ENCODE assay signal across 1 cellular context in genomic region chr17:81494984-81495383, GRCh38.
TF ChIP-seq lines count a peak whose summit lies in the region.

No MANE protein-coding gene starts in this region.

TF ChIP-seq in SK-N-SH, 30 proteins besides CTCF, POLR2A, EP300 and RAD21:
- TF ChIP-seq RFX5 (IDR thresholded peaks at IDR 0.05; ENCODE audit: low read length) (no peak), EZH2phosphoT487 (IDR thresholded peaks at IDR 0.05; ENCODE audit: borderline replicate concordance, low read depth) (no peak), MEF2A (IDR thresholded peaks at IDR 0.05; ENCODE audit: borderline replicate concordance, low read depth) (no peak), YY1 (IDR thresholded peaks at IDR 0.05; ENCODE audit: low read depth) (no peak), FOXM1 (IDR thresholded peaks at IDR 0.05; ENCODE audit: low read depth) (no peak), SIN3A (IDR thresholded peaks at IDR 0.05; ENCODE audit: borderline replicate concordance, low read depth, low read length) (no peak), RCOR1 (IDR thresholded peaks at IDR 0.05; ENCODE audit: low read length) (no peak), REST (IDR thresholded peaks at IDR 0.05; ENCODE audit: low read depth, low read length) (no peak), NRF1 (IDR thresholded peaks at IDR 0.05; ENCODE audit: low read depth, low read length) (no peak), GABPA (IDR thresholded peaks at IDR 0.05; ENCODE audit: low read depth) (no peak), NFIC (IDR thresholded peaks at IDR 0.05; ENCODE audit: borderline replicate concordance) (no peak), PBX3 (IDR thresholded peaks at IDR 0.05) (no peak), IRF3 (IDR thresholded peaks at IDR 0.05; ENCODE audit: low read depth, low read length) (no peak), MAX (IDR thresholded peaks at IDR 0.05; ENCODE audit: low read depth) (no peak), POLR2AphosphoS5 (IDR thresholded peaks at IDR 0.05; ENCODE audit: low read depth, low read length) (no peak), RXRA (IDR thresholded peaks at IDR 0.05; ENCODE audit: borderline replicate concordance, low read depth) (no peak), MXI1 (IDR thresholded peaks at IDR 0.05; ENCODE audit: low read depth, low read length) (peak; percentile 85; the same call in 1 of the 2 replicates), ZBTB33 (IDR thresholded peaks at IDR 0.05; ENCODE audit: borderline replicate concordance, low read depth) (no peak), FOXJ3 (CRISPR knock-in tag; IDR thresholded peaks at IDR 0.05) (0 out of 2 replicates have a peak, but pooled peaks have one; percentile 31), USF2 (IDR thresholded peaks at IDR 0.05; ENCODE audit: borderline replicate concordance, low read depth, low read length) (no peak; the same call in 1 of the 2 replicates), ELF1 (IDR thresholded peaks at IDR 0.05) (no peak), SMC3 (IDR thresholded peaks at IDR 0.05; ENCODE audit: low read depth, low read length) (no peak; the same call in 1 of the 2 replicates), CHD2 (IDR thresholded peaks at IDR 0.05; ENCODE audit: low read length, partially characterized antibody) (no peak), USF1 (IDR thresholded peaks at IDR 0.05; ENCODE audit: borderline replicate concordance, low read depth) (peak; percentile 92), FOSL2 (IDR thresholded peaks at IDR 0.05; ENCODE audit: borderline replicate concordance, low read depth) (no peak)
